1 cellular context compared by ENCODE assay signal in genomic region chr17:38613981-38614779, GRCh38.
TF ChIP-seq lines count a peak whose summit lies in the region.

No MANE protein-coding gene starts in this region.

TF ChIP-seq in HepG2, 621 proteins besides CTCF, POLR2A, EP300 and RAD21 (continued from another document and continues in another):
- TF ChIP-seq ZNF770 (CRISPR knock-in tag; IDR thresholded peaks at IDR 0.05) (peak; percentile 91), ZNF709 (CRISPR knock-in tag; IDR thresholded peaks at IDR 0.05) (peak; percentile 50; the same call in 1 of the 2 replicates), ONECUT2 (CRISPR knock-in tag; IDR thresholded peaks at IDR 0.05) (peak; percentile 80), ZNF263 (CRISPR knock-in tag; IDR thresholded peaks at IDR 0.05) (peak; percentile 53), GFI1 (CRISPR knock-in tag; IDR thresholded peaks at IDR 0.05; ENCODE audit: borderline replicate concordance) (peak; percentile 91), MXD1 (CRISPR knock-in tag; IDR thresholded peaks at IDR 0.05) (no peak; the same call in 1 of the 2 replicates), FOXO4 (CRISPR knock-in tag; conservative IDR thresholded peaks at IDR 0.05) (no peak), REL (CRISPR knock-in tag; conservative IDR thresholded peaks at IDR 0.05) (0 out of 2 replicates have a peak, but pooled peaks have one; percentile 74), BRD4 (CRISPR knock-in tag; IDR thresholded peaks at IDR 0.05) (peak; percentile 96; the same call in 1 of the 2 replicates), PRDM10 (CRISPR knock-in tag; IDR thresholded peaks at IDR 0.05; ENCODE audit: low read depth) (peak; percentile 70), ZNF10 (CRISPR knock-in tag; IDR thresholded peaks at IDR 0.05; ENCODE audit: borderline replicate concordance, low read depth) (no peak), NR2F2 (IDR thresholded peaks at IDR 0.05; ENCODE audit: borderline replicate concordance, low read depth) (peak; percentile 91), ZNF883 (CRISPR knock-in tag; IDR thresholded peaks at IDR 0.05; ENCODE audit: not compliant biosample characterization) (no peak), TP53 (CRISPR knock-in tag; conservative IDR thresholded peaks at IDR 0.05) (no peak), KLF11 (CRISPR knock-in tag; IDR thresholded peaks at IDR 0.05) (peak; percentile 85), GZF1 (CRISPR knock-in tag; IDR thresholded peaks at IDR 0.05) (peak; percentile 8; the same call in 1 of the 2 replicates), MATR3 (CRISPR knock-in tag; IDR thresholded peaks at IDR 0.05) (no peak), PAX8 (CRISPR knock-in tag; IDR thresholded peaks at IDR 0.05; ENCODE audit: borderline replicate concordance) (no peak), ZNF30 (CRISPR knock-in tag; IDR thresholded peaks at IDR 0.05) (no peak), CCAR2 (optimal IDR thresholded peaks at IDR 0.05; ENCODE audit: low read depth, low read length) (peak; percentile 89), ZSCAN31 (CRISPR knock-in tag; IDR thresholded peaks at IDR 0.05; ENCODE audit: low read depth) (peak; percentile 90), DPF2 (CRISPR knock-in tag; IDR thresholded peaks at IDR 0.05; ENCODE audit: borderline replicate concordance, low read depth) (peak; percentile 99), CREB3 (CRISPR knock-in tag; IDR thresholded peaks at IDR 0.05) (no peak), SMARCE1 (IDR thresholded peaks at IDR 0.05; ENCODE audit: borderline replicate concordance) (no peak), ZBTB3 (CRISPR knock-in tag; IDR thresholded peaks at IDR 0.05; ENCODE audit: borderline replicate concordance, low read depth) (peak; percentile 68; the same call in 1 of the 2 replicates), ZEB1 (IDR thresholded peaks at IDR 0.05; ENCODE audit: insufficient replicate concordance, low read depth) (peak; percentile 99), LBX2 (CRISPR knock-in tag; IDR thresholded peaks at IDR 0.05; ENCODE audit: borderline replicate concordance) (0 out of 2 replicates have a peak, but pooled peaks have one; percentile 11), TEF (CRISPR knock-in tag; IDR thresholded peaks at IDR 0.05) (no peak), ZNF225 (CRISPR knock-in tag; IDR thresholded peaks at IDR 0.05) (no peak; the same call in 1 of the 2 replicates), SRSF4 (IDR thresholded peaks at IDR 0.05; ENCODE audit: low read depth, low read length, poor library complexity, severe bottlenecking) (no peak), POLR2AphosphoS2 (IDR thresholded peaks at IDR 0.05; ENCODE audit: low read depth, low read length) (0 out of 2 replicates have a peak, but pooled peaks have one; percentile 74), ZNF331 (CRISPR knock-in tag; IDR thresholded peaks at IDR 0.05) (peak; percentile 95), ZNF34 (CRISPR knock-in tag; IDR thresholded peaks at IDR 0.05; ENCODE audit: borderline replicate concordance) (no peak), TCF7 (IDR thresholded peaks at IDR 0.05; ENCODE audit: low read depth) (peak; percentile 97), NKX3-1 (CRISPR knock-in tag; IDR thresholded peaks at IDR 0.05) (peak; percentile 96; the same call in 1 of the 2 replicates), RBM22 (optimal IDR thresholded peaks at IDR 0.05; ENCODE audit: low read length) (no peak), ZNF691 (CRISPR knock-in tag; IDR thresholded peaks at IDR 0.05; ENCODE audit: borderline replicate concordance, low read depth) (peak; percentile 40; the same call in 1 of the 2 replicates), SOX13 (IDR thresholded peaks at IDR 0.05) (peak; percentile 79), SOX13 (CRISPR knock-in tag; conservative IDR thresholded peaks at IDR 0.05 in 1 of 2, IDR thresholded peaks at IDR 0.05 in 1 of 2) (peak in 1 of 2 experiments; percentile 96; a peak in 2 of 4 replicates), HOXA7 (CRISPR knock-in tag; IDR thresholded peaks at IDR 0.05) (no peak), ZNF44 (CRISPR knock-in tag; IDR thresholded peaks at IDR 0.05) (no peak), IRF2 (CRISPR knock-in tag; IDR thresholded peaks at IDR 0.05) (peak; percentile 98), ZNF646 (CRISPR knock-in tag; IDR thresholded peaks at IDR 0.05) (peak; percentile 100), SAP130 (CRISPR knock-in tag; IDR thresholded peaks at IDR 0.05; ENCODE audit: low read depth) (peak; percentile 94), ZNF468 (CRISPR knock-in tag; IDR thresholded peaks at IDR 0.05) (no peak), NCOA5 (CRISPR knock-in tag; IDR thresholded peaks at IDR 0.05) (no peak)
